In genomic region chr7:151877911-151878835, GRCh38 we compare ENCODE assay signal across 9 cellular contexts. TPM values are rescaled to one million over a fixed set of nuclear protein-coding genes. Genes with fewer than 3 reads are reported as not detected.
DNase-seq lines count a peak whose midpoint lies in the region; ATAC-seq, FAIRE-seq and TF ChIP-seq lines count a peak whose summit lies in the region.
"Had no signal": no experiment of that assay in that cellular context is flagged by ENCODE, and none has a peak within 500 bp of the region (broad histone marks: within the 10 kb centered on the region; RNA-seq: fewer than 3 reads in every experiment).

No MANE protein-coding gene starts in this region.

- H3K4me3 ChIP-seq in bronchial epithelial cell (ENCODE audit: low read depth, low read length) (peak overlapping the region; percentile 47), mucosa of rectum (ENCODE audit: low read length in 2 of 2) (peak overlapping the region; percentile 56 to 83)

- no peaks in the 10 kb centered on the region for H3K4me1 Mint-ChIP-seq in type B pancreatic cell (ENCODE audit: unreplicated experiment)

- FAIRE-seq in bronchial epithelial cell (lab: Jason Lieb, UNC): no peak

- peak overlapping the region in 1 of 2 donors; percentile 29 for H3K27ac Mint-ChIP-seq in activated naive CD4-positive, alpha-beta T cell treated with anti-CD3 and anti-CD28 coated beads, Interleukin-2, amount 50 U/mL, for 72 hours
- no peak overlapping the region for H3K27ac Mint-ChIP-seq in type B pancreatic cell

- H3K36me3 ChIP-seq in bronchial epithelial cell (ENCODE audit: control insufficient read depth, insufficient read depth, low read length) (no peaks in the 10 kb centered on the region), mucosa of rectum (ENCODE audit: control insufficient read depth in 2 of 2, insufficient read depth in 2 of 2, low read length in 2 of 2) (no peaks in the 10 kb centered on the region)

- ATAC-seq in activated naive CD4-positive, alpha-beta T cell treated with anti-CD3 and anti-CD28 coated beads, Interleukin-2, amount 50 U/mL, for 72 hours: no peak
- ATAC-seq in HG03135 (IDR thresholded peaks at IDR 0.05; ENCODE audit: unreplicated experiment): no peak

- H3K27me3 ChIP-seq in bronchial epithelial cell (ENCODE audit: control insufficient read depth, insufficient read depth, low read length) (peaks cover 9% of the 10 kb centered on the region), mucosa of rectum (ENCODE audit: control insufficient read depth in 2 of 2, insufficient read depth in 2 of 2, low read length in 2 of 2) (no peaks in the 10 kb centered on the region)

- peaks cover 0 to 5% of the 10 kb centered on the region in 2 donors for H3K36me3 Mint-ChIP-seq in activated naive CD4-positive, alpha-beta T cell treated with anti-CD3 and anti-CD28 coated beads, Interleukin-2, amount 50 U/mL, for 72 hours
- H3K36me3 Mint-ChIP-seq in type B pancreatic cell: no peaks in the 10 kb centered on the region

- H3K4me3 Mint-ChIP-seq in type B pancreatic cell: peak overlapping the region; percentile 74

- no peak for TF ChIP-seq CTCF in bronchial epithelial cell (IDR thresholded peaks at IDR 0.05; ENCODE audit: insufficient read depth, low read length, severe bottlenecking)
- peak; percentile 36 for TF ChIP-seq CTCF in type B pancreatic cell (conservative IDR thresholded peaks at IDR 0.05)

- H3K27ac ChIP-seq in mucosa of rectum (ENCODE audit: low read depth in 2 of 2, low read length in 2 of 2): peak overlapping the region in 1 of 2 donors; percentile 7
- H3K27ac ChIP-seq: epithelial cell of prostate had no signal

- H3K27me3 Mint-ChIP-seq in type B pancreatic cell: peaks cover 44% of the 10 kb centered on the region

- no peaks in the 10 kb centered on the region for H3K9me3 Mint-ChIP-seq in activated naive CD4-positive, alpha-beta T cell treated with anti-CD3 and anti-CD28 coated beads, Interleukin-2, amount 50 U/mL, for 72 hours
- H3K9me3 Mint-ChIP-seq in type B pancreatic cell: no peaks in the 10 kb centered on the region

- DNase-seq in activated naive CD4-positive, alpha-beta T cell treated with Interleukin-2 at 50 U/mL for 16 hours: peak; percentile 7
- no peak for DNase-seq in activated naive CD4-positive, alpha-beta T cell treated with anti-CD3 and anti-CD28 coated beads, Interleukin-2, amount 50 U/mL, for 72 hours (ENCODE audit: low spot score in 2 of 2)
- DNase-seq in bronchial epithelial cell (ENCODE audit: low read depth): no peak
- no peak for DNase-seq in type B pancreatic cell (ENCODE audit: extremely low spot score, unreplicated experiment)
- DNase-seq in LoVo (ENCODE audit: low spot score): no peak
- DNase-seq in epidermal melanocyte (ENCODE audit: insufficient read length, low spot score): no peak

- H3K4me1 ChIP-seq in mucosa of rectum (ENCODE audit: control insufficient read depth in 2 of 2, insufficient read depth in 2 of 2, low read length in 2 of 2): peaks cover 14 to 17% of the 10 kb centered on the region in 2 donors

- H3K9me3 ChIP-seq in mucosa of rectum (ENCODE audit: control insufficient read depth in 2 of 2, low read length in 2 of 2): no peaks in the 10 kb centered on the region

- peak overlapping the region in 1 of 2 donors; percentile 47 for H3K9ac ChIP-seq in mucosa of rectum (ENCODE audit: low read depth in 1 of 2, low read length in 2 of 2)

RNA-seq across cellular contexts. Expression of gene PRKAG2, which starts 1.3 kb away (rescaled TPM):
- 10 to 100 TPM; 22.1 to 35.7 TPM for total RNA-seq in activated naive CD4-positive, alpha-beta T cell treated with anti-CD3 and anti-CD28 coated beads, Interleukin-2, amount 50 U/mL, for 72 hours
- 19.8 and 24.5 TPM in 2 replicates for total RNA-seq in bronchial epithelial cell
- total RNA-seq in type B pancreatic cell (ENCODE audit: low replicate concordance): 17.9 and 23.9 TPM in 2 replicates
